In the genomic region with DNA sequence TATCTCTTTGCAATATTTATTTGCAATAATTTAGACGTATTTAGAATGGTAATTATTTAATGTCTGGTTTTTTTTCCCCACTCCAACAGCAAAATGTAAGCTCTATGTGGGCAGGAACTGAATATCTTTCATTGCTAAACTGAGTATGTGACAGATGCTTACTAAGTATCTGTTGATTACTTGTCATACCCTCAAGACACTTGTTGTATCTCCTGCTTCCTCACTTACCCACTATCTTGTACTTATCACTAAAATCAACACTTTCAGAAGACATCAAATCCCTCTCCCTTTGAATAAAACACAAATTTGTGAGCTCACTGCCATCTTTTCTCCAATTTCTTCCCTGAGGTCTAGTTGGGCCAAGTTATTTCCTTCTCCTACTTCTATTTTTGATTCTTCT, we compare ENCODE assay signal across 17 cellular contexts. TPM values are rescaled to one million over a fixed set of nuclear protein-coding genes. Genes with fewer than 3 reads are reported as not detected.
DNase-seq lines count a peak whose midpoint lies in the region; ATAC-seq and TF ChIP-seq lines count a peak whose summit lies in the region.
"Had no signal": no experiment of that assay in that cellular context is flagged by ENCODE, and none has a peak within 500 bp of the region (broad histone marks: within the 10 kb centered on the region; RNA-seq: fewer than 3 reads in every experiment).

No MANE protein-coding gene starts in this region.

- ATAC-seq in activated naive CD4-positive, alpha-beta T cell treated with anti-CD3 and anti-CD28 coated beads, Interleukin-2, amount 50 U/mL, for 72 hours, result peak; percentile 42 to 46
- ATAC-seq in stimulated activated effector memory CD8-positive, alpha-beta T cell treated with anti-CD3 and anti-CD28 coated beads, Interleukin-12 subunit alpha, Interleukin-12 subunit beta, amount 100 ng/mL, for 72 hours, result peak; percentile 45
- no peak for ATAC-seq in CD4-positive, alpha-beta T cell (ENCODE audit: poor library complexity)
- no peak for ATAC-seq in HG03432 (IDR thresholded peaks at IDR 0.05; ENCODE audit: unreplicated experiment)
- ATAC-seq: Right ventricle myocardium inferior had no signal

- H3K27ac ChIP-seq in CD4-positive, alpha-beta T cell (ENCODE audit: low read depth, low read length), result no peak overlapping the region
- H3K27ac ChIP-seq: 22Rv1 had no signal

- POLR2A ChIA-PET in CD4-positive, alpha-beta T cell (lab: Charles Lee), result interaction anchor here (0.7 to 1.4 kb wide), 2 partner anchors 20 to 42 kb away, joined by 4 to 8 read pairs; no protein-coding TSS in a partner anchor

- peaks cover 31% of the 10 kb centered on the region for H3K36me3 Mint-ChIP-seq in T-helper 1 cell treated with Interleukin-12 subunit alpha and Interleukin-12 subunit beta and Interleukin-4 antibody, amounts not matched to agents 30 μg/mL and 1 μg/mL, for 36 hours (ENCODE audit: low read depth)
- peaks cover 5 to 34% of the 10 kb centered on the region in 2 donors for H3K36me3 Mint-ChIP-seq in activated naive CD4-positive, alpha-beta T cell treated with anti-CD3 and anti-CD28 coated beads, Interleukin-2, amount 50 U/mL, for 72 hours
- peaks cover 40% of the 10 kb centered on the region for H3K36me3 Mint-ChIP-seq in activated naive CD8-positive, alpha-beta T cell treated with anti-CD3 and anti-CD28 coated beads for 36 hours
- peaks cover 72% of the 10 kb centered on the region for H3K36me3 Mint-ChIP-seq in stimulated activated effector memory CD8-positive, alpha-beta T cell treated with anti-CD3 and anti-CD28 coated beads, Interleukin-12 subunit alpha, Interleukin-12 subunit beta, amount 100 ng/mL, for 72 hours
- peaks cover 81% of the 10 kb centered on the region for H3K36me3 Mint-ChIP-seq in CD4-positive, alpha-beta T cell (ENCODE audit: low read depth)

- no peak overlapping the region for H3K4me3 Mint-ChIP-seq in T-helper 1 cell treated with Interleukin-12 subunit alpha and Interleukin-12 subunit beta and Interleukin-4 antibody, amounts not matched to agents 30 μg/mL and 1 μg/mL, for 36 hours
- H3K4me3 Mint-ChIP-seq in activated naive CD8-positive, alpha-beta T cell treated with anti-CD3 and anti-CD28 coated beads for 36 hours, result no peak overlapping the region
- no peak overlapping the region for H3K4me3 Mint-ChIP-seq in stimulated activated effector memory CD8-positive, alpha-beta T cell treated with anti-CD3 and anti-CD28 coated beads, Interleukin-12 subunit alpha, Interleukin-12 subunit beta, amount 100 ng/mL, for 72 hours
- H3K4me3 Mint-ChIP-seq in CD4-positive, alpha-beta T cell, result no peak overlapping the region

- no peaks in the 10 kb centered on the region for H3K9me3 ChIP-seq in CD4-positive, alpha-beta T cell (ENCODE audit: control insufficient read depth, low read length)
- H3K9me3 ChIP-seq: HAP-1 had no signal

- peak overlapping the region; percentile 24 for H3K27ac Mint-ChIP-seq in T-helper 1 cell treated with Interleukin-12 subunit alpha and Interleukin-12 subunit beta and Interleukin-4 antibody, amounts not matched to agents 30 μg/mL and 1 μg/mL, for 36 hours
- H3K27ac Mint-ChIP-seq in activated naive CD4-positive, alpha-beta T cell treated with anti-CD3 and anti-CD28 coated beads, Interleukin-2, amount 50 U/mL, for 72 hours, result peak overlapping the region; percentile 56 to 61
- H3K27ac Mint-ChIP-seq in activated naive CD8-positive, alpha-beta T cell treated with anti-CD3 and anti-CD28 coated beads for 36 hours, result peak overlapping the region; percentile 13
- peak overlapping the region; percentile 55 for H3K27ac Mint-ChIP-seq in stimulated activated effector memory CD8-positive, alpha-beta T cell treated with anti-CD3 and anti-CD28 coated beads, Interleukin-12 subunit alpha, Interleukin-12 subunit beta, amount 100 ng/mL, for 72 hours
- H3K27ac Mint-ChIP-seq in CD4-positive, alpha-beta T cell, result no peak overlapping the region

- no peak for TF ChIP-seq CTCF in CD4-positive, alpha-beta T cell (IDR thresholded peaks at IDR 0.05)

- intact Hi-C loops in CD4-positive, alpha-beta T cell (cut with DNase I, micrococcal nuclease), result loop anchor here in 1 of 2 experiments (10.0 kb wide), 2 partner anchors 51 to 201 kb away; a partner anchor contains a TSS

- CTCF ChIA-PET in CD4-positive, alpha-beta T cell (lab: Charles Lee), result interaction anchor here (0.9 to 3.4 kb wide), 4 partner anchors 20 to 487 kb away, joined by 3 to 24 read pairs (median 13); no protein-coding TSS in a partner anchor

- no peaks in the 10 kb centered on the region for H3K27me3 Mint-ChIP-seq in T-helper 1 cell treated with Interleukin-12 subunit alpha and Interleukin-12 subunit beta and Interleukin-4 antibody, amounts not matched to agents 30 μg/mL and 1 μg/mL, for 36 hours (ENCODE audit: low read depth)
- no peaks in the 10 kb centered on the region for H3K27me3 Mint-ChIP-seq in activated naive CD8-positive, alpha-beta T cell treated with anti-CD3 and anti-CD28 coated beads for 36 hours
- H3K27me3 Mint-ChIP-seq in CD4-positive, alpha-beta T cell, result no peaks in the 10 kb centered on the region

- peaks cover 4% of the 10 kb centered on the region for H3K9me3 Mint-ChIP-seq in T-helper 1 cell treated with Interleukin-12 subunit alpha and Interleukin-12 subunit beta and Interleukin-4 antibody, amounts not matched to agents 30 μg/mL and 1 μg/mL, for 36 hours
- peaks cover 0 to 13% of the 10 kb centered on the region in 2 donors for H3K9me3 Mint-ChIP-seq in activated naive CD4-positive, alpha-beta T cell treated with anti-CD3 and anti-CD28 coated beads, Interleukin-2, amount 50 U/mL, for 72 hours
- peaks cover 2% of the 10 kb centered on the region for H3K9me3 Mint-ChIP-seq in activated naive CD8-positive, alpha-beta T cell treated with anti-CD3 and anti-CD28 coated beads for 36 hours
- peaks cover 6% of the 10 kb centered on the region for H3K9me3 Mint-ChIP-seq in stimulated activated effector memory CD8-positive, alpha-beta T cell treated with anti-CD3 and anti-CD28 coated beads, Interleukin-12 subunit alpha, Interleukin-12 subunit beta, amount 100 ng/mL, for 72 hours
- no peaks in the 10 kb centered on the region for H3K9me3 Mint-ChIP-seq in CD4-positive, alpha-beta T cell

- H3K27me3 ChIP-seq in CD4-positive, alpha-beta T cell (ENCODE audit: control insufficient read depth, insufficient read depth, low read length), result no peaks in the 10 kb centered on the region

- peaks cover 42% of the 10 kb centered on the region for H3K4me1 Mint-ChIP-seq in T-helper 1 cell treated with Interleukin-12 subunit alpha and Interleukin-12 subunit beta and Interleukin-4 antibody, amounts not matched to agents 30 μg/mL and 1 μg/mL, for 36 hours (ENCODE audit: low read depth)
- peaks cover 42% of the 10 kb centered on the region for H3K4me1 Mint-ChIP-seq in activated naive CD8-positive, alpha-beta T cell treated with anti-CD3 and anti-CD28 coated beads for 36 hours
- peaks cover 45% of the 10 kb centered on the region for H3K4me1 Mint-ChIP-seq in stimulated activated effector memory CD8-positive, alpha-beta T cell treated with anti-CD3 and anti-CD28 coated beads, Interleukin-12 subunit alpha, Interleukin-12 subunit beta, amount 100 ng/mL, for 72 hours
- peaks cover 37% of the 10 kb centered on the region for H3K4me1 Mint-ChIP-seq in CD4-positive, alpha-beta T cell (ENCODE audit: low read depth)

- DNase-seq in T-helper 1 cell, result no peak
- no peak for DNase-seq in activated naive CD4-positive, alpha-beta T cell treated with anti-CD3 and anti-CD28 coated beads, Interleukin-2, amount 50 U/mL, for 72 hours (ENCODE audit: low spot score in 2 of 2)
- no peak for DNase-seq in activated naive CD4-positive, alpha-beta T cell (lab: John Stamatoyannopoulos, UW)
- DNase-seq in activated naive CD8-positive, alpha-beta T cell treated with anti-CD3 and anti-CD28 coated beads for 36 hours, result no peak
- no peak for DNase-seq in stimulated activated effector memory CD8-positive, alpha-beta T cell treated with anti-CD3 and anti-CD28 coated beads, Interleukin-12 subunit alpha, Interleukin-12 subunit beta, amount 100 ng/mL, for 72 hours (ENCODE audit: low spot score in 2 of 2)
- no peak for DNase-seq in CD4-positive, alpha-beta T cell
- DNase-seq: DMS153, EL, Kasumi-1, NCI-H187 treated with DMSO at 0.1 percent for 48 hours, NCI-H446 treated with DMSO at 0.1 percent for 48 hours, NCI-H748 treated with DMSO at 0.1 percent for 48 hours had no signal

RNA-seq across cellular contexts. Expression of a gene that starts 30.3 kb away (rescaled TPM):
- total RNA-seq in activated naive CD4-positive, alpha-beta T cell treated with anti-CD3 and anti-CD28 coated beads, Interleukin-2, amount 50 U/mL, for 72 hours, result 10 to 100 TPM; 21.9 to 29.3 TPM
- total RNA-seq in activated naive CD8-positive, alpha-beta T cell treated with anti-CD3 and anti-CD28 coated beads for 36 hours, result 10 to 100 TPM; 26.2 to 27.5 TPM
- 10 to 100 TPM; 51.8 to 53.5 TPM for total RNA-seq in CD4-positive, alpha-beta T cell

RNA-seq across cellular contexts. Expression of a gene that starts 30.7 kb away (rescaled TPM):
- total RNA-seq in activated naive CD4-positive, alpha-beta T cell treated with anti-CD3 and anti-CD28 coated beads, Interleukin-2, amount 50 U/mL, for 72 hours, result 100 to 1,000 TPM in 1 of 2 donors, 10 to 100 TPM in 1; 87.1 to 186 TPM
- 10 to 100 TPM; 27.9 to 28.0 TPM for total RNA-seq in activated naive CD8-positive, alpha-beta T cell treated with anti-CD3 and anti-CD28 coated beads for 36 hours
- 10 to 100 TPM; 70.2 to 71.0 TPM for total RNA-seq in CD4-positive, alpha-beta T cell

RNA-seq across cellular contexts. Expression of a gene that starts 50.7 kb away (rescaled TPM):
- total RNA-seq in activated naive CD4-positive, alpha-beta T cell treated with anti-CD3 and anti-CD28 coated beads, Interleukin-2, amount 50 U/mL, for 72 hours, result 10 to 100 TPM; 15.0 to 25.2 TPM
- total RNA-seq in activated naive CD8-positive, alpha-beta T cell treated with anti-CD3 and anti-CD28 coated beads for 36 hours, result 10 to 100 TPM; 19.1 to 20.7 TPM
- 10 to 100 TPM; 24.1 to 25.9 TPM for total RNA-seq in CD4-positive, alpha-beta T cell

Comparison
In these comparisons a context has a peak if more than half of its experiments do, and no peak if none do; other contexts are left out.
1. ATAC-seq: peak in activated naive CD4-positive, alpha-beta T cell treated with anti-CD3 and anti-CD28 coated beads, Interleukin-2, amount 50 U/mL, for 72 hours (2 of 2) and stimulated activated effector memory CD8-positive, alpha-beta T cell treated with anti-CD3 and anti-CD28 coated beads, Interleukin-12 subunit alpha, Interleukin-12 subunit beta, amount 100 ng/mL, for 72 hours (single experiment); none in CD4-positive, alpha-beta T cell (single experiment) and HG03432 (single experiment).